Comparison of ENCODE assay signal across 7 cellular contexts in the genomic region with DNA sequence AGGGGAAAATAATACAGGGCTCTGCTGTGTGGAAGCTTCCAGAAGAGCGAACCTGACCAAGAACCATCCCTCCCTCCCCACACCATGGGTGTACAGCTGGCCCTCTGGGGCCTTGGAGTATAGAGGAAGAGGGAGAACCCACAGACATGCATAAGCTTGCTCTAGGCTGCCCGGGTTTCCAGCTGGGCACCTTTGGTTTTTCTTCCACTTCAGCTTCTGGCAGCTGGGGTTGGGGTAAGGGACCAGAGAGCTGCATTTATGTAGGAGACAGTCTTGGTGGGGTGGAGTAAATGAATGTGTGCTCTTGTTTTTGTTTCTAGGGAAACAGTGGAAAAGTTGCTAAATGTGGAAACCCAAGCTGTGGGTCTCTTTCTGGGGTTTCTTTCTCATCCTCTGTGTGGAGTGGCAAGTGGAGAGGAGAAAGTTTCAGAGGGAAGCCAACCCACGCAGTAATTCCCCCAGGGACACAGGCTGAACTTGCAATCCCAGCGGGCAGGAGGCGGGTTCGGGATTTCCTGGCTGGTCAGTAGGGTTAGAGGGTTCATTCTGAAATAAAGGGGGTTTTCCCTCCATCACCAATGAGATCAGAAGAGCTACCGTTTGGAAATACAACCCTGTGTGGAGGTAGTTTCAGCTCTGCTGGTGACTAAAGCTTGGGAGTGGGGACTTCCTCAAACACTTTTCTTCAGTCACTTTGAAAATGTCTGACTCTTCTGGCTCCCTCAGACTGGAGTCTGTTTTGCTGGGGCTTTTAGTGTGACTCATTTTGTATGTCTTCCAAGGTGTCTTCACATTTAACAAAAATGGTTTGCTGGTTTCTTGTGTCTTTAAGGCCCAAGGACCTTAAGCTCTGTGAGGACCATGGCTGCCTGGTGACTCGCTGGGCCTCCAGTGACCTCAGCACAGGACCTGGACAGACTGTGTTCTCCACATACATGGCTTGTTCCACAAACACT. TPM values are rescaled to one million over a fixed set of nuclear protein-coding genes. Genes with fewer than 3 reads are reported as not detected.
DNase-seq lines count a peak whose midpoint lies in the region; ATAC-seq and TF ChIP-seq lines count a peak whose summit lies in the region.

No MANE protein-coding gene starts in this region.

- CTCF ChIA-PET in Calu3 (lab: Charles Lee) = interaction anchor here (0.5 kb wide), 1 partner anchor 26 kb away, joined by 3 read pairs; no protein-coding TSS in a partner anchor

- no peak for TF ChIP-seq CTCF in fibroblast of the aortic adventitia (IDR thresholded peaks at IDR 0.05; ENCODE audit: insufficient read depth, low read length)
- TF ChIP-seq CTCF in Calu3 (IDR thresholded peaks at IDR 0.05; ENCODE audit: unreplicated experiment) = no peak

- peaks cover 26% of the 10 kb centered on the region for H3K4me1 Mint-ChIP-seq in Calu3 (ENCODE audit: low read depth, unreplicated experiment)

- intact Hi-C loops in Calu3 (cut with micrococcal nuclease; ENCODE audit: unreplicated experiment) = no loop called here

- no peak overlapping the region for H3K4me3 Mint-ChIP-seq in Calu3 (ENCODE audit: low read depth, unreplicated experiment)

- peak; percentile 50 for ATAC-seq in GM18870 (IDR thresholded peaks at IDR 0.05; ENCODE audit: unreplicated experiment)
- ATAC-seq in HG02870 (IDR thresholded peaks at IDR 0.05; ENCODE audit: unreplicated experiment) = peak; percentile 63
- peak; percentile 92 for ATAC-seq in stimulated activated naive CD8-positive, alpha-beta T cell treated with anti-CD3 and anti-CD28 coated beads, Interleukin-15, Interleukin-2, amounts not matched to agents 100 U/mL and 50 U/mL, for 24 hours

- H3K9me3 Mint-ChIP-seq in Calu3 (ENCODE audit: low read depth, unreplicated experiment) = no peaks in the 10 kb centered on the region

- DNase-seq in SIG-M5 treated with dmso at 0.1 percent for 504 hours (lab: John Stamatoyannopoulos, UW; ENCODE audit: unreplicated experiment) (peak; percentile 86), fibroblast of the aortic adventitia (ENCODE audit: low read depth) (peak; percentile 89), Calu3 (no peak), NCI-H187 treated with DMSO at 0.1 percent for 48 hours (lab: John Stamatoyannopoulos, UW) (no peak)
- DNase-seq in stimulated activated naive CD8-positive, alpha-beta T cell treated with anti-CD3 and anti-CD28 coated beads, Interleukin-15, Interleukin-2, amounts not matched to agents 100 U/mL and 50 U/mL, for 24 hours = peak; percentile 74

- H3K36me3 Mint-ChIP-seq in Calu3 (ENCODE audit: insufficient read depth, unreplicated experiment) = peaks cover 13% of the 10 kb centered on the region

- H3K27me3 Mint-ChIP-seq in Calu3 (ENCODE audit: unreplicated experiment) = no peaks in the 10 kb centered on the region

- no peak overlapping the region for H3K27ac Mint-ChIP-seq in Calu3 (ENCODE audit: unreplicated experiment)

- no peak overlapping the region for H3K4me3 ChIP-seq in fibroblast of the aortic adventitia (ENCODE audit: low read depth, low read length)

- BruUV-seq in Calu3 (replicated peaks; lab: Mats Ljungman, UMichigan) = no TSS peak

RNA-seq across cellular contexts. Expression of a gene that starts 22.2 kb away (rescaled TPM):
- 65.8 and 127 TPM in 2 replicates for total RNA-seq in fibroblast of the aortic adventitia (ENCODE audit: low replicate concordance)
- not detected in 2 replicates for total RNA-seq in Calu3 (2022)

RNA-seq across cellular contexts. Expression of a gene that starts 58.3 kb away (rescaled TPM):
- total RNA-seq in fibroblast of the aortic adventitia (ENCODE audit: low replicate concordance) = 49.2 and 54.9 TPM in 2 replicates
- 77.1 and 80.3 TPM in 2 replicates for total RNA-seq in Calu3 (2022)

Comparison
In these comparisons a context has a peak if more than half of its experiments do, and no peak if none do; other contexts are left out.
1. DNase-seq: peak in SIG-M5 treated with dmso at 0.1 percent for 504 hours (single experiment), fibroblast of the aortic adventitia (single experiment) and stimulated activated naive CD8-positive, alpha-beta T cell treated with anti-CD3 and anti-CD28 coated beads, Interleukin-15, Interleukin-2, amounts not matched to agents 100 U/mL and 50 U/mL, for 24 hours (single experiment); none in Calu3 (single experiment) and NCI-H187 treated with DMSO at 0.1 percent for 48 hours (single experiment).
2. RNA of a gene that starts 22.2 kb away (total RNA-seq): 65.8 to 127 TPM in fibroblast of the aortic adventitia; not detected in Calu3; every median in the first group is over 10 times any median in the second.
3. Peak in every context shown above with its lines, with median percentiles within 50 percentile points of each other: ATAC-seq.